14 cellular contexts compared by ENCODE assay signal in genomic region chr20:59837623-59838394, GRCh38.
DNase-seq lines count a peak whose midpoint lies in the region; ATAC-seq, FAIRE-seq and TF ChIP-seq lines count a peak whose summit lies in the region.
"Had no signal": no experiment of that assay in that cellular context is flagged by ENCODE, and none has a peak within 500 bp of the region (broad histone marks: within the 10 kb centered on the region; RNA-seq: fewer than 3 reads in every experiment).

No MANE protein-coding gene starts in this region.

- no peaks in the 10 kb centered on the region for H3K36me3 ChIP-seq in esophagus muscularis mucosa
- H3K36me3 ChIP-seq: heart right ventricle had no signal

- ATAC-seq in GM19328 (IDR thresholded peaks at IDR 0.05; ENCODE audit: unreplicated experiment) (peak; percentile 75), HG02870 (IDR thresholded peaks at IDR 0.05; ENCODE audit: unreplicated experiment) (peak; percentile 79)
- ATAC-seq in stimulated activated naive CD8-positive, alpha-beta T cell treated with anti-CD3 and anti-CD28 coated beads, Interleukin-15, Interleukin-2, amounts not matched to agents 100 U/mL and 50 U/mL, for 24 hours: no peak

- peak; percentile 24 for DNase-seq in GM10248 (ENCODE audit: extremely low spot score)
- peak; percentile 12 for DNase-seq in HTR-8/SVneo (ENCODE audit: insufficient read length, low spot score)
- DNase-seq in stimulated activated naive CD8-positive, alpha-beta T cell treated with anti-CD3 and anti-CD28 coated beads, Interleukin-15, Interleukin-2, amounts not matched to agents 100 U/mL and 50 U/mL, for 24 hours: no peak
- DNase-seq in esophagus muscularis mucosa (ENCODE audit: extremely low spot score): no peak
- no peak for DNase-seq in T-helper 1 cell
- no peak for DNase-seq in coronary artery (ENCODE audit: low spot score)
- DNase-seq: activated CD4-positive, alpha-beta T cell treated with anti-CD3 and anti-CD28 coated beads, Interleukin-2, amount 50 U/mL, for 48 hours; activated naive CD4-positive, alpha-beta T cell treated with anti-CD3 and anti-CD28 coated beads, Interleukin-2, amount 10 ng/mL, durations not matched to agents 7 days and 5 days; heart right ventricle; mesenchymal stem cell; NCI-H1092 had no signal

- whole genome bisulfite sequencing in esophagus muscularis mucosa: 81% methylated on average over 4 of the region's 4 CpGs

- peak; percentile 52 for FAIRE-seq in HTR-8/SVneo (lab: Jason Lieb, UNC)
- FAIRE-seq: G401.6 had no signal

- H3K27me3 ChIP-seq in esophagus muscularis mucosa: peaks cover 0 to 61% (median 7%) of the 10 kb centered on the region in 4 donors

- H3K27ac ChIP-seq in esophagus muscularis mucosa (replicated peaks in 1 of 4): no peak overlapping the region
- H3K27ac ChIP-seq in coronary artery: no peak overlapping the region

- CTCF ChIA-PET in GM10248 (lab: Yijun Ruan, JAX): interaction anchor here (0.7 to 2.4 kb wide), 4 partner anchors 9 to 53 kb away, joined by 3 to 12 read pairs (median 3); no protein-coding TSS in a partner anchor

- intact Hi-C loops in esophagus muscularis mucosa (cut with DNase I): no loop called here

- POLR2A ChIA-PET in GM10248 (lab: Yijun Ruan, JAX): no interaction called here

- H3K4me1 ChIP-seq in esophagus muscularis mucosa: peaks cover 16 to 24% (median 20%) of the 10 kb centered on the region in 4 donors

- TF ChIP-seq EP300 in esophagus muscularis mucosa (IDR thresholded peaks at IDR 0.05): no peak

- TF ChIP-seq POLR2A in esophagus muscularis mucosa (IDR thresholded peaks at IDR 0.05; ENCODE audit: low read depth): no peak

- no peak overlapping the region for H3K4me3 ChIP-seq in esophagus muscularis mucosa
- H3K4me3 ChIP-seq in coronary artery: no peak overlapping the region

- no peaks in the 10 kb centered on the region for H3K9me3 ChIP-seq in esophagus muscularis mucosa
- H3K9me3 ChIP-seq: heart right ventricle had no signal

- TF ChIP-seq CTCF in GM10248 (IDR thresholded peaks at IDR 0.05; ENCODE audit: control extremely low read depth, extremely low read depth, low read depth, missing control alignments) (no peak), esophagus muscularis mucosa (IDR thresholded peaks at IDR 0.05) (no peak), coronary artery (IDR thresholded peaks at IDR 0.05) (no peak)

Comparison
In these comparisons a context has a peak if more than half of its experiments do, and no peak if none do; other contexts are left out.
1. DNase-seq: peak in GM10248 (single experiment) and HTR-8/SVneo (single experiment); none in stimulated activated naive CD8-positive, alpha-beta T cell treated with anti-CD3 and anti-CD28 coated beads, Interleukin-15, Interleukin-2, amounts not matched to agents 100 U/mL and 50 U/mL, for 24 hours (single experiment), esophagus muscularis mucosa (single experiment), T-helper 1 cell (0 of 5) and coronary artery (single experiment).